21 cellular contexts compared by ENCODE assay signal in genomic region chr7:96426027-96426426, GRCh38.
DNase-seq lines count a peak whose midpoint lies in the region; TF ChIP-seq lines count a peak whose summit lies in the region.
"Had no signal": no experiment of that assay in that cellular context is flagged by ENCODE, and none has a peak within 500 bp of the region (broad histone marks: within the 10 kb centered on the region; RNA-seq: fewer than 3 reads in every experiment).

No MANE protein-coding gene starts in this region.

- H2BK120ac ChIP-seq in mesendoderm (ENCODE audit: low read depth, low read length) = no peak overlapping the region

- DNase-seq in A172 (ENCODE audit: low spot score) (peak; percentile 17), astrocyte of the spinal cord (ENCODE audit: low read depth, low spot score) (peak; percentile 10), iris pigment epithelial cell (ENCODE audit: low read depth) (peak; percentile 70), NCI-H2081 (lab: John Stamatoyannopoulos, UW) (no peak), NCI-H2107 (lab: John Stamatoyannopoulos, UW) (no peak), mesendoderm (no peak), activated gamma-delta T cell (lab: John Stamatoyannopoulos, UW) (no peak)
- DNase-seq: ACHN; activated CD4-positive, alpha-beta T cell treated with anti-CD3 and anti-CD28 coated beads, Interleukin-2, amount 50 U/mL, for 1 hour; activated gamma-delta T cell treated with Interleukin-2 at 50 U/mL for 16 hours; DMS79; H7; Karpas-422; left lung; NCI-H1417; NCI-H2171 treated with DMSO at 0.1 percent for 48 hours; nucleus accumbens; right cardiac atrium; stimulated activated naive CD4-positive, alpha-beta T cell treated with Interleukin-2 at 50 U/mL for 16 hours had no signal

- no CpG with 5 or more reads among the region's 3 CpGs for WGBS in mesendoderm (ENCODE audit: extremely low coverage, insufficient coverage, low lambda C conversion rate)

- H3K4me1 ChIP-seq in mesendoderm (ENCODE audit: control insufficient read depth, low read depth, low read length) = no peaks in the 10 kb centered on the region
- H3K4me1 ChIP-seq: left lung had no signal

- H3K4me3 ChIP-seq in astrocyte of the spinal cord (ENCODE audit: low read depth, low read length) (no peak overlapping the region), mesendoderm (ENCODE audit: low read length) (no peak overlapping the region)
- H3K4me3 ChIP-seq: left lung, tibial nerve had no signal

- no peak overlapping the region for H3K27ac ChIP-seq in mesendoderm (ENCODE audit: low read depth, low read length)
- H3K27ac ChIP-seq: left lung had no signal

- no peak overlapping the region for H2AK5ac ChIP-seq in mesendoderm (ENCODE audit: low read length)

- H3K9ac ChIP-seq in mesendoderm (ENCODE audit: low read length) = no peak overlapping the region

- H3K79me2 ChIP-seq in mesendoderm (ENCODE audit: control insufficient read depth, insufficient read depth, low read length) = no peaks in the 10 kb centered on the region

- H4K5ac ChIP-seq in mesendoderm (ENCODE audit: low read length) = no peak overlapping the region

- H3K56ac ChIP-seq in mesendoderm (ENCODE audit: low read length) = no peak overlapping the region

- no peak overlapping the region for H3K18ac ChIP-seq in mesendoderm (ENCODE audit: low read length)

- no peak for TF ChIP-seq RAD21 in Ishikawa (IDR thresholded peaks at IDR 0.05; ENCODE audit: low read depth)

- no peak overlapping the region for H3K4ac ChIP-seq in mesendoderm (ENCODE audit: low read depth, low read length)

- no peak overlapping the region for H3K4me2 ChIP-seq in mesendoderm (ENCODE audit: low read length)

- H3K79me1 ChIP-seq in mesendoderm (ENCODE audit: low read length) = no peaks in the 10 kb centered on the region

- no peaks in the 10 kb centered on the region for H3K36me3 ChIP-seq in mesendoderm (ENCODE audit: control insufficient read depth, insufficient read depth, low read length)
- H3K36me3 ChIP-seq: left lung, tibial nerve had no signal

- no peak for TF ChIP-seq CTCF in astrocyte of the spinal cord (IDR thresholded peaks at IDR 0.05; ENCODE audit: low read depth, low read length)

- TF ChIP-seq EP300 in Ishikawa (IDR thresholded peaks at IDR 0.05; ENCODE audit: borderline replicate concordance) = no peak

- no peak overlapping the region for H3K23ac ChIP-seq in mesendoderm (ENCODE audit: low read length)

- H4K8ac ChIP-seq in mesendoderm (ENCODE audit: low read depth, low read length) = no peak overlapping the region

- no peaks in the 10 kb centered on the region for H3K27me3 ChIP-seq in mesendoderm (ENCODE audit: insufficient read depth, low read length, poor library complexity)
- H3K27me3 ChIP-seq: tibial nerve had no signal

- in situ Hi-C loops in astrocyte of the spinal cord (cut with HindIII; ENCODE audit: low sequenced_read_pairs) = no loop called here

- H2BK15ac ChIP-seq in mesendoderm (replicated peaks; ENCODE audit: low read depth) = no peak overlapping the region

- H2BK5ac ChIP-seq in mesendoderm (ENCODE audit: low read length) = no peak overlapping the region

TF ChIP-seq in Ishikawa, 13 proteins besides CTCF, POLR2A, EP300 and RAD21:
- TF ChIP-seq REST (IDR thresholded peaks at IDR 0.05; ENCODE audit: low read depth) (no peak), TEAD4 (IDR thresholded peaks at IDR 0.05) (peak; percentile 59), NFIC (IDR thresholded peaks at IDR 0.05) (peak; percentile 85)
TF ChIP-seq in Ishikawa: peak in this region for 2.

Comparison
In these comparisons a context has a peak if more than half of its experiments do, and no peak if none do; other contexts are left out.
1. DNase-seq: peak in A172 (single experiment), astrocyte of the spinal cord (single experiment) and iris pigment epithelial cell (single experiment); none in NCI-H2081 (0 of 2), NCI-H2107 (single experiment), mesendoderm (single experiment) and activated gamma-delta T cell (single experiment).